Comparison of ENCODE assay signal across 8 cellular contexts in genomic region chr17:17303010-17303846, GRCh38. TPM values are rescaled to one million over a fixed set of nuclear protein-coding genes. Genes with fewer than 3 reads are reported as not detected.
DNase-seq lines count a peak whose midpoint lies in the region; ATAC-seq and TF ChIP-seq lines count a peak whose summit lies in the region.

Gene NT5M (plus strand): TSS chr17:17303373. CDS start chr17:17303551, 178 bp downstream.

- peaks cover 11% of the 10 kb centered on the region for H3K4me1 ChIP-seq in neuron (ENCODE audit: insufficient read depth, low read length)

- H3K36me3 Mint-ChIP-seq in CD4-positive, alpha-beta T cell (ENCODE audit: low read depth) = no peaks in the 10 kb centered on the region

- POLR2A ChIA-PET in CD4-positive, alpha-beta T cell (lab: Charles Lee) = interaction anchor here (1.3 kb wide), 1 partner anchor 22 kb away, joined by 9 read pairs; the partner anchor contains the start of gene COPS3

- CTCF ChIA-PET in CD4-positive, alpha-beta T cell (lab: Charles Lee) = no interaction called here

- no peaks in the 10 kb centered on the region for H3K27me3 ChIP-seq in CD4-positive, alpha-beta T cell (ENCODE audit: control insufficient read depth, insufficient read depth, low read length)
- H3K27me3 ChIP-seq in neuron (ENCODE audit: insufficient read depth, low read length) = no peaks in the 10 kb centered on the region

- H3K9me3 ChIP-seq in CD4-positive, alpha-beta T cell (ENCODE audit: control insufficient read depth, low read length) = no peaks in the 10 kb centered on the region
- no peaks in the 10 kb centered on the region for H3K9me3 ChIP-seq in neuron (ENCODE audit: low read length)

- H3K27ac Mint-ChIP-seq in CD4-positive, alpha-beta T cell = peak within 1 kb of the TSS; percentile 86

- H3K4me3 Mint-ChIP-seq in CD4-positive, alpha-beta T cell = peak within 1 kb of the TSS; percentile 88

- TF ChIP-seq CTCF in CD4-positive, alpha-beta T cell (IDR thresholded peaks at IDR 0.05) = no peak

- ATAC-seq in CD4-positive, alpha-beta T cell (ENCODE audit: poor library complexity) = peak; percentile 61
- peak; percentile 61 for ATAC-seq in GM19455 (IDR thresholded peaks at IDR 0.05; ENCODE audit: unreplicated experiment)

- H3K27me3 Mint-ChIP-seq in CD4-positive, alpha-beta T cell = no peaks in the 10 kb centered on the region

- no peak within 1 kb of the TSS for H3K27ac ChIP-seq in CD4-positive, alpha-beta T cell (ENCODE audit: low read depth, low read length)
- peak within 1 kb of the TSS; percentile 69 for H3K27ac ChIP-seq in substantia nigra (ENCODE audit: low read depth, low read length, poor library complexity, severe bottlenecking)

- no peaks in the 10 kb centered on the region for H3K36me3 ChIP-seq in neuron (ENCODE audit: insufficient read depth, low read length)

- H2AFZ ChIP-seq in neuron (ENCODE audit: low read depth, low read length) = peak within 1 kb of the TSS; percentile 70

- peak within 1 kb of the TSS; percentile 66 for H3K4me3 ChIP-seq in Jurkat, Clone E6-1 (ENCODE audit: low read length)
- peak within 1 kb of the TSS; percentile 69 for H3K4me3 ChIP-seq in neuron (ENCODE audit: low read length)

- H3K4me1 Mint-ChIP-seq in CD4-positive, alpha-beta T cell (ENCODE audit: low read depth) = peaks cover 36% of the 10 kb centered on the region

- intact Hi-C loops in CD4-positive, alpha-beta T cell (cut with DNase I, micrococcal nuclease) = loop anchor here in 1 of 2 experiments (5.0 kb wide), 1 partner anchor 66 kb away; the partner anchor contains the start of gene FLCN

- peak in 9 of 10 experiments; percentile 29 to 68 (median 49) for DNase-seq in CD4-positive, alpha-beta T cell
- DNase-seq in Jurkat, Clone E6-1 (ENCODE audit: low read depth, low spot score) = peak; percentile 77
- DNase-seq in RPMI8226 = peak; percentile 89
- peak; percentile 52 for DNase-seq in activated gamma-delta T cell (lab: John Stamatoyannopoulos, UW)
- peak; percentile 65 for DNase-seq in foreskin melanocyte
- peak in 43 of 49 donors; percentile 21 to 87 (median 60) for DNase-seq in substantia nigra (lab: John Stamatoyannopoulos, UW)

- no peaks in the 10 kb centered on the region for H3K9me3 Mint-ChIP-seq in CD4-positive, alpha-beta T cell

RNA-seq across cellular contexts. Expression of gene NT5M, which starts in this region (rescaled TPM):
- total RNA-seq in CD4-positive, alpha-beta T cell = 1 to 10 TPM; 1.8 to 2.9 TPM
- 21.5 TPM for polyA plus RNA-seq in Jurkat, Clone E6-1 (2012; ENCODE audit: insufficient read depth, insufficient read length)
